Comparison of ENCODE assay signal across 8 cellular contexts in genomic region chr1:213374369-213374768, GRCh38.
DNase-seq lines count a peak whose midpoint lies in the region; ATAC-seq, FAIRE-seq and TF ChIP-seq lines count a peak whose summit lies in the region.

No MANE protein-coding gene starts in this region.

- no peaks in the 10 kb centered on the region for H3K36me3 Mint-ChIP-seq in WTC11
- no peaks in the 10 kb centered on the region for H3K36me3 Mint-ChIP-seq in stimulated activated effector memory CD8-positive, alpha-beta T cell treated with anti-CD3 and anti-CD28 coated beads, Interleukin-12 subunit alpha, Interleukin-12 subunit beta, amount 100 ng/mL, for 72 hours

- no peak overlapping the region for H3K27ac Mint-ChIP-seq in WTC11
- no peak overlapping the region for H3K27ac Mint-ChIP-seq in stimulated activated effector memory CD8-positive, alpha-beta T cell treated with anti-CD3 and anti-CD28 coated beads, Interleukin-12 subunit alpha, Interleukin-12 subunit beta, amount 100 ng/mL, for 72 hours

- H3K9me3 Mint-ChIP-seq in WTC11: no peaks in the 10 kb centered on the region
- no peaks in the 10 kb centered on the region for H3K9me3 Mint-ChIP-seq in stimulated activated effector memory CD8-positive, alpha-beta T cell treated with anti-CD3 and anti-CD28 coated beads, Interleukin-12 subunit alpha, Interleukin-12 subunit beta, amount 100 ng/mL, for 72 hours

- peak; percentile 55 for DNase-seq in AG08396 (ENCODE audit: low spot score)
- DNase-seq in GM18507 (ENCODE audit: extremely low spot score, insufficient read length, low read depth): peak; percentile 36
- peak; percentile 63 for DNase-seq in NCI-H2107 treated with DMSO at 0.1 percent for 48 hours (lab: John Stamatoyannopoulos, UW; ENCODE audit: unreplicated experiment)
- peak; percentile 87 for DNase-seq in WTC11 (ENCODE audit: low spot score)
- peak; percentile 18 for DNase-seq in dedifferentiated amniotic fluid mesenchymal stem cell (ENCODE audit: extremely low spot score)
- peak; percentile 56 to 76 for DNase-seq in lung microvascular endothelial cell (ENCODE audit: low read depth in 2 of 2)
- peak; percentile 18 to 71 for DNase-seq in stimulated activated effector memory CD8-positive, alpha-beta T cell treated with anti-CD3 and anti-CD28 coated beads, Interleukin-12 subunit alpha, Interleukin-12 subunit beta, amount 100 ng/mL, for 72 hours (ENCODE audit: low spot score in 2 of 2)

- CTCF ChIA-PET in WTC11 (lab: Charles Lee): interaction anchor here (0.6 to 2.1 kb wide), 8 partner anchors 17 to 749 kb away, joined by 3 to 5 read pairs (median 4); no protein-coding TSS in a partner anchor

- FAIRE-seq in GM18507 (lab: Jason Lieb, UNC): peak; percentile 39

- H3K27me3 Mint-ChIP-seq in WTC11 (ENCODE audit: low read depth): no peaks in the 10 kb centered on the region

- POLR2A ChIA-PET in WTC11 (lab: Charles Lee): no interaction called here

- H3K4me3 Mint-ChIP-seq in WTC11: no peak overlapping the region
- H3K4me3 Mint-ChIP-seq in stimulated activated effector memory CD8-positive, alpha-beta T cell treated with anti-CD3 and anti-CD28 coated beads, Interleukin-12 subunit alpha, Interleukin-12 subunit beta, amount 100 ng/mL, for 72 hours: no peak overlapping the region

- peak; percentile 91 for TF ChIP-seq CTCF in WTC11 (IDR thresholded peaks at IDR 0.05)

- peak; percentile 93 for ATAC-seq in HG02981 (IDR thresholded peaks at IDR 0.05; ENCODE audit: unreplicated experiment)
- ATAC-seq in WTC11: peak; percentile 74
- ATAC-seq in stimulated activated effector memory CD8-positive, alpha-beta T cell treated with anti-CD3 and anti-CD28 coated beads, Interleukin-12 subunit alpha, Interleukin-12 subunit beta, amount 100 ng/mL, for 72 hours: no peak

- H3K4me1 Mint-ChIP-seq in WTC11: peaks cover 21% of the 10 kb centered on the region
- peaks cover 6% of the 10 kb centered on the region for H3K4me1 Mint-ChIP-seq in stimulated activated effector memory CD8-positive, alpha-beta T cell treated with anti-CD3 and anti-CD28 coated beads, Interleukin-12 subunit alpha, Interleukin-12 subunit beta, amount 100 ng/mL, for 72 hours

TF ChIP-seq in WTC11, 78 proteins besides CTCF, POLR2A, EP300 and RAD21 (continues in another document):
- TF ChIP-seq, protein P1, sequence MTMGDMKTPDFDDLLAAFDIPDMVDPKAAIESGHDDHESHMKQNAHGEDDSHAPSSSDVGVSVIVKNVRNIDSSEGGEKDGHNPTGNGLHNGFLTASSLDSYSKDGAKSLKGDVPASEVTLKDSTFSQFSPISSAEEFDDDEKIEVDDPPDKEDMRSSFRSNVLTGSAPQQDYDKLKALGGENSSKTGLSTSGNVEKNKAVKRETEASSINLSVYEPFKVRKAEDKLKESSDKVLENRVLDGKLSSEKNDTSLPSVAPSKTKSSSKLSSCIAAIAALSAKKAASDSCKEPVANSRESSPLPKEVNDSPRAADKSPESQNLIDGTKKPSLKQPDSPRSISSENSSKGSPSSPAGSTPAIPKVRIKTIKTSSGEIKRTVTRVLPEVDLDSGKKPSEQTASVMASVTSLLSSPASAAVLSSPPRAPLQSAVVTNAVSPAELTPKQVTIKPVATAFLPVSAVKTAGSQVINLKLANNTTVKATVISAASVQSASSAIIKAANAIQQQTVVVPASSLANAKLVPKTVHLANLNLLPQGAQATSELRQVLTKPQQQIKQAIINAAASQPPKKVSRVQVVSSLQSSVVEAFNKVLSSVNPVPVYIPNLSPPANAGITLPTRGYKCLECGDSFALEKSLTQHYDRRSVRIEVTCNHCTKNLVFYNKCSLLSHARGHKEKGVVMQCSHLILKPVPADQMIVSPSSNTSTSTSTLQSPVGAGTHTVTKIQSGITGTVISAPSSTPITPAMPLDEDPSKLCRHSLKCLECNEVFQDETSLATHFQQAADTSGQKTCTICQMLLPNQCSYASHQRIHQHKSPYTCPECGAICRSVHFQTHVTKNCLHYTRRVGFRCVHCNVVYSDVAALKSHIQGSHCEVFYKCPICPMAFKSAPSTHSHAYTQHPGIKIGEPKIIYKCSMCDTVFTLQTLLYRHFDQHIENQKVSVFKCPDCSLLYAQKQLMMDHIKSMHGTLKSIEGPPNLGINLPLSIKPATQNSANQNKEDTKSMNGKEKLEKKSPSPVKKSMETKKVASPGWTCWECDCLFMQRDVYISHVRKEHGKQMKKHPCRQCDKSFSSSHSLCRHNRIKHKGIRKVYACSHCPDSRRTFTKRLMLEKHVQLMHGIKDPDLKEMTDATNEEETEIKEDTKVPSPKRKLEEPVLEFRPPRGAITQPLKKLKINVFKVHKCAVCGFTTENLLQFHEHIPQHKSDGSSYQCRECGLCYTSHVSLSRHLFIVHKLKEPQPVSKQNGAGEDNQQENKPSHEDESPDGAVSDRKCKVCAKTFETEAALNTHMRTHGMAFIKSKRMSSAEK (CRISPR knock-in tag; IDR thresholded peaks at IDR 0.05; ENCODE audit: borderline replicate concordance): no peak
- TF ChIP-seq OVOL2 (CRISPR knock-in tag; IDR thresholded peaks at IDR 0.05; ENCODE audit: borderline replicate concordance) (no peak), SOX15 (CRISPR knock-in tag; IDR thresholded peaks at IDR 0.05) (no peak), NR3C1 (CRISPR knock-in tag; conservative IDR thresholded peaks at IDR 0.05; ENCODE audit: low read depth) (no peak), CREM (CRISPR knock-in tag; IDR thresholded peaks at IDR 0.05) (no peak), ZNF423 (CRISPR knock-in tag; IDR thresholded peaks at IDR 0.05) (no peak), CREB1 (CRISPR knock-in tag; IDR thresholded peaks at IDR 0.05) (no peak), TEAD4 (CRISPR knock-in tag; IDR thresholded peaks at IDR 0.05) (no peak)
- TF ChIP-seq, protein P2, sequence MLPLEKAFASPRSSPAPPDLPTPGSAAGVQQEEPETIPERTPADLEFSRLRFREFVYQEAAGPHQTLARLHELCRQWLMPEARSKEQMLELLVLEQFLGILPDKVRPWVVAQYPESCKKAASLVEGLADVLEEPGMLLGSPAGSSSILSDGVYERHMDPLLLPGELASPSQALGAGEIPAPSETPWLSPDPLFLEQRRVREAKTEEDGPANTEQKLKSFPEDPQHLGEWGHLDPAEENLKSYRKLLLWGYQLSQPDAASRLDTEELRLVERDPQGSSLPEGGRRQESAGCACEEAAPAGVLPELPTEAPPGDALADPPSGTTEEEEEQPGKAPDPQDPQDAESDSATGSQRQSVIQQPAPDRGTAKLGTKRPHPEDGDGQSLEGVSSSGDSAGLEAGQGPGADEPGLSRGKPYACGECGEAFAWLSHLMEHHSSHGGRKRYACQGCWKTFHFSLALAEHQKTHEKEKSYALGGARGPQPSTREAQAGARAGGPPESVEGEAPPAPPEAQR (CRISPR knock-in tag; IDR thresholded peaks at IDR 0.05): no peak
- TF ChIP-seq, protein P3, sequence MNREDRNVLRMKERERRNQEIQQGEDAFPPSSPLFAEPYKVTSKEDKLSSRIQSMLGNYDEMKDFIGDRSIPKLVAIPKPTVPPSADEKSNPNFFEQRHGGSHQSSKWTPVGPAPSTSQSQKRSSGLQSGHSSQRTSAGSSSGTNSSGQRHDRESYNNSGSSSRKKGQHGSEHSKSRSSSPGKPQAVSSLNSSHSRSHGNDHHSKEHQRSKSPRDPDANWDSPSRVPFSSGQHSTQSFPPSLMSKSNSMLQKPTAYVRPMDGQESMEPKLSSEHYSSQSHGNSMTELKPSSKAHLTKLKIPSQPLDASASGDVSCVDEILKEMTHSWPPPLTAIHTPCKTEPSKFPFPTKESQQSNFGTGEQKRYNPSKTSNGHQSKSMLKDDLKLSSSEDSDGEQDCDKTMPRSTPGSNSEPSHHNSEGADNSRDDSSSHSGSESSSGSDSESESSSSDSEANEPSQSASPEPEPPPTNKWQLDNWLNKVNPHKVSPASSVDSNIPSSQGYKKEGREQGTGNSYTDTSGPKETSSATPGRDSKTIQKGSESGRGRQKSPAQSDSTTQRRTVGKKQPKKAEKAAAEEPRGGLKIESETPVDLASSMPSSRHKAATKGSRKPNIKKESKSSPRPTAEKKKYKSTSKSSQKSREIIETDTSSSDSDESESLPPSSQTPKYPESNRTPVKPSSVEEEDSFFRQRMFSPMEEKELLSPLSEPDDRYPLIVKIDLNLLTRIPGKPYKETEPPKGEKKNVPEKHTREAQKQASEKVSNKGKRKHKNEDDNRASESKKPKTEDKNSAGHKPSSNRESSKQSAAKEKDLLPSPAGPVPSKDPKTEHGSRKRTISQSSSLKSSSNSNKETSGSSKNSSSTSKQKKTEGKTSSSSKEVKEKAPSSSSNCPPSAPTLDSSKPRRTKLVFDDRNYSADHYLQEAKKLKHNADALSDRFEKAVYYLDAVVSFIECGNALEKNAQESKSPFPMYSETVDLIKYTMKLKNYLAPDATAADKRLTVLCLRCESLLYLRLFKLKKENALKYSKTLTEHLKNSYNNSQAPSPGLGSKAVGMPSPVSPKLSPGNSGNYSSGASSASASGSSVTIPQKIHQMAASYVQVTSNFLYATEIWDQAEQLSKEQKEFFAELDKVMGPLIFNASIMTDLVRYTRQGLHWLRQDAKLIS (CRISPR knock-in tag; IDR thresholded peaks at IDR 0.05; ENCODE audit: borderline replicate concordance): no peak
- TF ChIP-seq, protein P4, sequence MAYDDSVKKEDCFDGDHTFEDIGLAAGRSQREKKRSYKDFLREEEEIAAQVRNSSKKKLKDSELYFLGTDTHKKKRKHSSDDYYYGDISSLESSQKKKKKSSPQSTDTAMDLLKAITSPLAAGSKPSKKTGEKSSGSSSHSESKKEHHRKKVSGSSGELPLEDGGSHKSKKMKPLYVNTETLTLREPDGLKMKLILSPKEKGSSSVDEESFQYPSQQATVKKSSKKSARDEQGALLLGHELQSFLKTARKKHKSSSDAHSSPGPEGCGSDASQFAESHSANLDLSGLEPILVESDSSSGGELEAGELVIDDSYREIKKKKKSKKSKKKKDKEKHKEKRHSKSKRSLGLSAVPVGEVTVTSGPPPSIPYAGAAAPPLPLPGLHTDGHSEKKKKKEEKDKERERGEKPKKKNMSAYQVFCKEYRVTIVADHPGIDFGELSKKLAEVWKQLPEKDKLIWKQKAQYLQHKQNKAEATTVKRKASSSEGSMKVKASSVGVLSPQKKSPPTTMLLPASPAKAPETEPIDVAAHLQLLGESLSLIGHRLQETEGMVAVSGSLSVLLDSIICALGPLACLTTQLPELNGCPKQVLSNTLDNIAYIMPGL (CRISPR knock-in tag; IDR thresholded peaks at IDR 0.05): no peak
- TF ChIP-seq, protein P5, sequence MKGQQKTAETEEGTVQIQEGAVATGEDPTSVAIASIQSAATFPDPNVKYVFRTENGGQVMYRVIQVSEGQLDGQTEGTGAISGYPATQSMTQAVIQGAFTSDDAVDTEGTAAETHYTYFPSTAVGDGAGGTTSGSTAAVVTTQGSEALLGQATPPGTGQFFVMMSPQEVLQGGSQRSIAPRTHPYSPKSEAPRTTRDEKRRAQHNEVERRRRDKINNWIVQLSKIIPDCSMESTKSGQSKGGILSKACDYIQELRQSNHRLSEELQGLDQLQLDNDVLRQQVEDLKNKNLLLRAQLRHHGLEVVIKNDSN (CRISPR knock-in tag; IDR thresholded peaks at IDR 0.05): no peak

Comparison
In these comparisons a context has a peak if more than half of its experiments do, and no peak if none do; other contexts are left out.
1. DNase-seq: peak in every context shown above with its lines; median percentile 87 in WTC11; 66 in lung microvascular endothelial cell; 63 in NCI-H2107 treated with DMSO at 0.1 percent for 48 hours; 55 in AG08396; 44 in stimulated activated effector memory CD8-positive, alpha-beta T cell treated with anti-CD3 and anti-CD28 coated beads, Interleukin-12 subunit alpha, Interleukin-12 subunit beta, amount 100 ng/mL, for 72 hours; 36 in GM18507; 18 in dedifferentiated amniotic fluid mesenchymal stem cell.